Comparison of ENCODE assay signal across 11 cellular contexts in genomic region chr3:114223146-114223545, GRCh38. TPM values are rescaled to one million over a fixed set of nuclear protein-coding genes. Genes with fewer than 3 reads are reported as not detected.
DNase-seq lines count a peak whose midpoint lies in the region; ATAC-seq lines count a peak whose summit lies in the region.
"Had no signal": no experiment of that assay in that cellular context is flagged by ENCODE, and none has a peak within 500 bp of the region (broad histone marks: within the 10 kb centered on the region; RNA-seq: fewer than 3 reads in every experiment).

No MANE protein-coding gene starts in this region.

- H3K9me3 ChIP-seq in CD8-positive, alpha-beta memory T cell (ENCODE audit: low read length) = peaks cover 11% of the 10 kb centered on the region
- peaks cover 5% of the 10 kb centered on the region; the same call in 1 of the 2 replicates for H3K9me3 ChIP-seq in HAP-1

- no peaks in the 10 kb centered on the region for H3K36me3 ChIP-seq in CD8-positive, alpha-beta memory T cell (ENCODE audit: insufficient read depth, low read length)
- no peaks in the 10 kb centered on the region for H3K36me3 ChIP-seq in HAP-1 (replicated peaks)

- no peak overlapping the region for H3K4me3 ChIP-seq in CD8-positive, alpha-beta memory T cell (ENCODE audit: low read length)
- no peak overlapping the region for H3K4me3 ChIP-seq in HAP-1

- no peaks in the 10 kb centered on the region for H3K27me3 ChIP-seq in CD8-positive, alpha-beta memory T cell (ENCODE audit: insufficient read depth, low read length, poor library complexity, severe bottlenecking)
- H3K27me3 ChIP-seq in HAP-1 (ENCODE audit: low read depth) = no peaks in the 10 kb centered on the region

- ATAC-seq in GM19395 (IDR thresholded peaks at IDR 0.05; ENCODE audit: unreplicated experiment) (peak; percentile 92), HG03095 (IDR thresholded peaks at IDR 0.05; ENCODE audit: unreplicated experiment) (peak; percentile 78)
- ATAC-seq in activated naive CD8-positive, alpha-beta T cell treated with anti-CD3 and anti-CD28 coated beads, Interleukin-2, amount 10 ng/mL, durations not matched to agents 7 days and 5 days (ENCODE audit: low read depth) = peak; percentile 69

- POLR2A ChIA-PET in CD8-positive, alpha-beta memory T cell (lab: Charles Lee) = interaction anchor here (0.5 to 5.0 kb wide), 12 partner anchors 8 to 1512 kb away, joined by 3 to 117 read pairs (median 4); partner anchors contain the start of genes TIGIT and ZNF80
- POLR2A ChIA-PET in activated naive CD8-positive, alpha-beta T cell treated with anti-CD3 and anti-CD28 coated beads, Interleukin-2, amount 10 ng/mL, durations not matched to agents 7 days and 5 days (lab: Charles Lee) = interaction anchor here (0.9 to 7.1 kb wide), 5 partner anchors 9 to 68 kb away, joined by 3 to 99 read pairs (median 10); no protein-coding TSS in a partner anchor

- H3K4me3 Mint-ChIP-seq in CD8-positive, alpha-beta memory T cell = peak overlapping the region in 6 of 7 donors; percentile 6 to 59 (median 54)
- peak overlapping the region; percentile 59 for H3K4me3 Mint-ChIP-seq in activated naive CD8-positive, alpha-beta T cell treated with anti-CD3 and anti-CD28 coated beads, Interleukin-2, amount 10 ng/mL, durations not matched to agents 7 days and 5 days

- no peaks in the 10 kb centered on the region for H3K27me3 Mint-ChIP-seq in CD8-positive, alpha-beta memory T cell
- H3K27me3 Mint-ChIP-seq in activated naive CD8-positive, alpha-beta T cell treated with anti-CD3 and anti-CD28 coated beads, Interleukin-2, amount 10 ng/mL, durations not matched to agents 7 days and 5 days = no peaks in the 10 kb centered on the region

- CTCF ChIA-PET in CD8-positive, alpha-beta memory T cell (lab: Charles Lee) = interaction anchor here (0.8 to 5.3 kb wide), 12 partner anchors 8 to 105 kb away, joined by 3 to 57 read pairs (median 5); no protein-coding TSS in a partner anchor

- peaks cover 93% of the 10 kb centered on the region for H3K4me1 ChIP-seq in CD8-positive, alpha-beta memory T cell (ENCODE audit: insufficient read depth, low read length)
- H3K4me1 ChIP-seq in HAP-1 = no peaks in the 10 kb centered on the region

- H3K36me3 Mint-ChIP-seq in CD8-positive, alpha-beta memory T cell = peaks cover 3 to 34% (median 19%) of the 10 kb centered on the region in 3 donors
- H3K36me3 Mint-ChIP-seq in activated naive CD8-positive, alpha-beta T cell treated with anti-CD3 and anti-CD28 coated beads, Interleukin-2, amount 10 ng/mL, durations not matched to agents 7 days and 5 days = peaks cover 42% of the 10 kb centered on the region

- H3K27ac ChIP-seq in CD8-positive, alpha-beta memory T cell (ENCODE audit: low read depth, low read length) = peak overlapping the region; percentile 10
- H3K27ac ChIP-seq: VCaP had no signal

- peaks cover 6 to 23% (median 20%) of the 10 kb centered on the region in 5 donors for H3K9me3 Mint-ChIP-seq in CD8-positive, alpha-beta memory T cell
- H3K9me3 Mint-ChIP-seq in activated naive CD8-positive, alpha-beta T cell treated with anti-CD3 and anti-CD28 coated beads, Interleukin-2, amount 10 ng/mL, durations not matched to agents 7 days and 5 days = peaks cover 7% of the 10 kb centered on the region

- DNase-seq in CD8-positive, alpha-beta memory T cell = peak in 3 of 5 donors; percentile 53 to 68 (median 62)
- no peak for DNase-seq in activated naive CD8-positive, alpha-beta T cell treated with anti-CD3 and anti-CD28 coated beads, Interleukin-2, amount 10 ng/mL, durations not matched to agents 7 days and 5 days
- DNase-seq in NCI-H524 (lab: John Stamatoyannopoulos, UW) (no peak), NCI-H748 treated with DMSO at 0.1 percent for 48 hours (lab: John Stamatoyannopoulos, UW) (no peak), HAP-1 (ENCODE audit: low spot score in 2 of 2) (no peak), NCI-H69 (lab: John Stamatoyannopoulos, UW) (no peak)

- H3K27ac Mint-ChIP-seq in CD8-positive, alpha-beta memory T cell = peak overlapping the region; percentile 85 to 99 (median 91)
- H3K27ac Mint-ChIP-seq in activated naive CD8-positive, alpha-beta T cell treated with anti-CD3 and anti-CD28 coated beads, Interleukin-2, amount 10 ng/mL, durations not matched to agents 7 days and 5 days = peak overlapping the region; percentile 99

- in situ Hi-C loops in HAP-1 (cut with MboI; ENCODE audit: low sequenced_read_pairs) = no loop called here

- peaks cover 0 to 90% (median 0%) of the 10 kb centered on the region in 3 donors for H3K4me1 Mint-ChIP-seq in CD8-positive, alpha-beta memory T cell
- peaks cover 67% of the 10 kb centered on the region for H3K4me1 Mint-ChIP-seq in activated naive CD8-positive, alpha-beta T cell treated with anti-CD3 and anti-CD28 coated beads, Interleukin-2, amount 10 ng/mL, durations not matched to agents 7 days and 5 days

RNA-seq across cellular contexts. Expression of gene ZNF80, which starts 14.2 kb away (rescaled TPM):
- 1 to 10 TPM; 1.8 to 2.3 TPM for total RNA-seq in CD8-positive, alpha-beta memory T cell
- 0.67 TPM for polyA plus RNA-seq in CD8-positive, alpha-beta memory T cell
- 1 to 10 TPM; 5.1 to 5.3 TPM for total RNA-seq in activated naive CD8-positive, alpha-beta T cell treated with anti-CD3 and anti-CD28 coated beads, Interleukin-2, amount 10 ng/mL, durations not matched to agents 7 days and 5 days
- total RNA-seq: G401, MCF 10A had no signal

RNA-seq across cellular contexts. Expression of gene DRD3, which starts 44.3 kb away (rescaled TPM):
- under 1 TPM in 1 of 2 experiments, not detected in 1; 0.13 TPM for total RNA-seq in CD8-positive, alpha-beta memory T cell
- polyA plus RNA-seq in CD8-positive, alpha-beta memory T cell = not detected
- under 1 TPM in 1 of 2 experiments, not detected in 1; 0.30 TPM for total RNA-seq in activated naive CD8-positive, alpha-beta T cell treated with anti-CD3 and anti-CD28 coated beads, Interleukin-2, amount 10 ng/mL, durations not matched to agents 7 days and 5 days
- total RNA-seq: G401, MCF 10A had no signal

Comparison
In these comparisons a context has a peak if more than half of its experiments do, and no peak if none do; other contexts are left out.
1. DNase-seq: peak in CD8-positive, alpha-beta memory T cell (3 of 5); none in activated naive CD8-positive, alpha-beta T cell treated with anti-CD3 and anti-CD28 coated beads, Interleukin-2, amount 10 ng/mL, durations not matched to agents 7 days and 5 days (single experiment), NCI-H524 (0 of 2), NCI-H748 treated with DMSO at 0.1 percent for 48 hours (single experiment), HAP-1 (0 of 2) and NCI-H69 (single experiment).
2. Peak in every context shown above with its lines, with median percentiles within 50 percentile points of each other: ATAC-seq.